In genomic region chrX:74781507-74782034, GRCh38 we compare ENCODE assay signal across 16 cellular contexts.
DNase-seq lines count a peak whose midpoint lies in the region; ATAC-seq, FAIRE-seq and TF ChIP-seq lines count a peak whose summit lies in the region.
"Had no signal": no experiment of that assay in that cellular context is flagged by ENCODE, and none has a peak within 500 bp of the region (broad histone marks: within the 10 kb centered on the region; RNA-seq: fewer than 3 reads in every experiment).

No MANE protein-coding gene starts in this region.

- H3K27ac ChIP-seq in tibial artery = no peak overlapping the region
- H3K27ac ChIP-seq: coronary artery had no signal

- H3K27me3 ChIP-seq in tibial artery = no peaks in the 10 kb centered on the region

- no peaks in the 10 kb centered on the region for H3K36me3 ChIP-seq in tibial artery

- no peak overlapping the region for H3K4me3 Mint-ChIP-seq in activated T-cell treated with anti-CD3 and anti-CD28 coated beads, Interleukin-2, amount 50 U/mL, for 72 hours
- H3K4me3 Mint-ChIP-seq: nephron had no signal

- peaks cover 18% of the 10 kb centered on the region for H3K27me3 Mint-ChIP-seq in activated T-cell treated with anti-CD3 and anti-CD28 coated beads, Interleukin-2, amount 50 U/mL, for 72 hours (ENCODE audit: low read depth)

- ATAC-seq in activated T-cell treated with anti-CD3 and anti-CD28 coated beads, Interleukin-2, amount 50 U/mL, for 72 hours (replicated peaks in 1 of 2) = peak; percentile 30 to 50
- peak; percentile 52 for ATAC-seq in GM21360 (IDR thresholded peaks at IDR 0.05; ENCODE audit: unreplicated experiment)
- peak; percentile 30 for ATAC-seq in HG03025 (IDR thresholded peaks at IDR 0.05; ENCODE audit: low FRiP score, unreplicated experiment)

- H3K9me3 Mint-ChIP-seq in activated T-cell treated with anti-CD3 and anti-CD28 coated beads, Interleukin-2, amount 50 U/mL, for 72 hours = no peaks in the 10 kb centered on the region

- intact Hi-C loops in tibial artery (cut with DNase I; ENCODE audit: low total_unique reads) = no loop called here

- H3K4me1 Mint-ChIP-seq in activated T-cell treated with anti-CD3 and anti-CD28 coated beads, Interleukin-2, amount 50 U/mL, for 72 hours (ENCODE audit: low read depth) = no peaks in the 10 kb centered on the region
- H3K4me1 Mint-ChIP-seq: nephron had no signal

- no peaks in the 10 kb centered on the region for H3K9me3 ChIP-seq in tibial artery
- H3K9me3 ChIP-seq: SK-N-SH had no signal

- H3K27ac Mint-ChIP-seq in activated T-cell treated with anti-CD3 and anti-CD28 coated beads, Interleukin-2, amount 50 U/mL, for 72 hours = no peak overlapping the region
- H3K27ac Mint-ChIP-seq: nephron had no signal

- no peak overlapping the region for H3K4me3 ChIP-seq in tibial artery
- H3K4me3 ChIP-seq: coronary artery had no signal

- peaks cover 0 to 5% (median 0%) of the 10 kb centered on the region in 4 donors for H3K4me1 ChIP-seq in tibial artery

- TF ChIP-seq CTCF in tibial artery (IDR thresholded peaks at IDR 0.05) = no peak

- no peak for DNase-seq in activated T-cell treated with anti-CD3 and anti-CD28 coated beads, Interleukin-2, amount 50 U/mL, for 72 hours
- DNase-seq in activated T-cell treated with anti-CD3 and anti-CD28 coated beads, Interleukin-2, amount 50 U/mL, for 48 hours = no peak
- no peak for DNase-seq in tibial artery
- DNase-seq in NCI-H187 treated with DMSO at 0.1 percent for 48 hours (lab: John Stamatoyannopoulos, UW) = no peak
- no peak for DNase-seq in NCI-H2081 treated with DMSO at 0.1 percent for 48 hours (lab: John Stamatoyannopoulos, UW)
- DNase-seq: activated CD4-positive, alpha-beta T cell treated with anti-CD3 and anti-CD28 coated beads, Interleukin-2, amount 50 U/mL, for 48 hours; DMS79 treated with DMSO at 0.1 percent for 48 hours; Kasumi-1; mammary epithelial cell; NCI-H510A; SK-N-SH had no signal

- peak; percentile 78 for FAIRE-seq in colon (lab: Jason Lieb, UNC)

- H3K36me3 Mint-ChIP-seq in activated T-cell treated with anti-CD3 and anti-CD28 coated beads, Interleukin-2, amount 50 U/mL, for 72 hours (ENCODE audit: insufficient read depth in 2 of 2) = no peaks in the 10 kb centered on the region
